In genomic region chr16:29995330-29995910, GRCh38 we compare ENCODE assay signal across 8 cellular contexts. TPM values are rescaled to one million over a fixed set of nuclear protein-coding genes. Genes with fewer than 3 reads are reported as not detected.
DNase-seq lines count a peak whose midpoint lies in the region; ATAC-seq and TF ChIP-seq lines count a peak whose summit lies in the region.

HIRIP3 (minus strand) TSS chr16:29995617; CDS start chr16:29995605, 12 bp downstream.

- DNase-seq in DMS53 (lab: John Stamatoyannopoulos, UW): peak; percentile 91
- peak; percentile 87 for DNase-seq in KG1 (lab: John Stamatoyannopoulos, UW)
- no peak for DNase-seq in Panc1 (ENCODE audit: low read depth, low spot score)
- DNase-seq in activated T-cell treated with anti-CD3 and anti-CD28 coated beads, Interleukin-2, amount 50 U/mL, for 4 hours: peak; percentile 79
- peak; percentile 85 for DNase-seq in myocyte (ENCODE audit: low read depth)
- peak; percentile 73 to 81 for DNase-seq in stimulated activated CD8-positive, alpha-beta memory T cell treated with anti-CD3 and anti-CD28 coated beads, Interleukin-7, amount 100 ng/mL, for 48 hours (ENCODE audit: extremely low read depth in 1 of 2, low read depth in 1 of 2)

- H3K4me3 Mint-ChIP-seq in activated T-cell treated with anti-CD3 and anti-CD28 coated beads, Interleukin-2, amount 50 U/mL, for 4 hours: peak within 1 kb of the TSS; percentile 98

- no peaks in the 10 kb centered on the region for H3K9me3 Mint-ChIP-seq in activated T-cell treated with anti-CD3 and anti-CD28 coated beads, Interleukin-2, amount 50 U/mL, for 4 hours

- H3K4me1 Mint-ChIP-seq in activated T-cell treated with anti-CD3 and anti-CD28 coated beads, Interleukin-2, amount 50 U/mL, for 4 hours (ENCODE audit: low read depth): peaks cover 36% of the 10 kb centered on the region

- peaks cover 5% of the 10 kb centered on the region for H3K36me3 ChIP-seq in Panc1 (ENCODE audit: control insufficient read depth, insufficient read depth, low read length)

- H3K27me3 ChIP-seq in Panc1 (ENCODE audit: control insufficient read depth, insufficient read depth, low read length): no peaks in the 10 kb centered on the region

- ATAC-seq in GM21619 (IDR thresholded peaks at IDR 0.05; ENCODE audit: unreplicated experiment) (peak; percentile 46), Panc1 (peak; percentile 76), esophagus mucosa (peak; percentile 62)
- ATAC-seq in activated T-cell treated with anti-CD3 and anti-CD28 coated beads, Interleukin-2, amount 50 U/mL, for 4 hours: peak; percentile 64 to 72

- peak within 1 kb of the TSS; percentile 100 for H3K27ac ChIP-seq in Panc1 (ENCODE audit: low read length)

- peak within 1 kb of the TSS; percentile 72 to 98 for H3K4me3 ChIP-seq in Panc1 (ENCODE audit: low read depth in 2 of 2, low read length in 2 of 2)

- peaks cover 21% of the 10 kb centered on the region for H3K36me3 Mint-ChIP-seq in activated T-cell treated with anti-CD3 and anti-CD28 coated beads, Interleukin-2, amount 50 U/mL, for 4 hours (ENCODE audit: insufficient read depth)

- H3K4me1 ChIP-seq in Panc1 (ENCODE audit: control insufficient read depth, insufficient read depth, low read length): peaks cover 31% of the 10 kb centered on the region

- POLR2A ChIA-PET in Panc1 (lab: Charles Lee): no interaction called here

- no peaks in the 10 kb centered on the region for H3K27me3 Mint-ChIP-seq in activated T-cell treated with anti-CD3 and anti-CD28 coated beads, Interleukin-2, amount 50 U/mL, for 4 hours (ENCODE audit: low read depth)

- CTCF ChIA-PET in Panc1 (lab: Charles Lee): interaction anchor here (0.5 kb wide), 1 partner anchor 180 kb away, joined by 3 read pairs; no protein-coding TSS in a partner anchor

- H3K9me3 ChIP-seq in Panc1 (ENCODE audit: control insufficient read depth, insufficient read depth, low read depth, low read length): no peaks in the 10 kb centered on the region

- in situ Hi-C loops in Panc1 (cut with HindIII; ENCODE audit: low pct_unique_long_range_greater_than_20kb, low sequenced_read_pairs): no loop called here

- BruUV-seq in Panc1 (replicated peaks; lab: Mats Ljungman, UMichigan): no TSS peak

- TF ChIP-seq CTCF in Panc1 (IDR thresholded peaks at IDR 0.05): no peak

- intact Hi-C loops in Panc1 (cut with micrococcal nuclease; ENCODE audit: unreplicated experiment): no loop called here

RNA-seq across cellular contexts. Expression of gene HIRIP3, which starts in this region (rescaled TPM):
- total RNA-seq in Panc1 (2021; ENCODE audit: unreplicated experiment) (25.3 TPM), esophagus mucosa (7.1 TPM), myocyte (11.9 and 12.7 TPM in 2 replicates)
- 22.6 TPM for polyA plus RNA-seq in Panc1 (2012; ENCODE audit: insufficient read length)
- 10 to 100 TPM; 43.4 to 52.5 (median 50.7) TPM for total RNA-seq in activated T-cell treated with anti-CD3 and anti-CD28 coated beads, Interleukin-2, amount 50 U/mL, for 4 hours
- 8.5 TPM for polyA plus RNA-seq in myocyte (2012)
